In genomic region chr1:110990541-110990940, GRCh38 we compare ENCODE assay signal across 10 cellular contexts.
"Had no signal": no experiment of that assay in that cellular context is flagged by ENCODE, and none has a peak within 500 bp of the region (broad histone marks: within the 10 kb centered on the region; RNA-seq: fewer than 3 reads in every experiment).

No MANE protein-coding gene starts in this region.

- H3K27ac Mint-ChIP-seq: H9, HFFc6 had no signal

- H3K4me3 ChIP-seq: GM23248, GM23338, HAP-1 had no signal

- H3K9ac ChIP-seq: GM23248 had no signal

- H3K4me1 ChIP-seq: HAP-1 had no signal

- DNase-seq: GM23248, GOT3, H7, H9, HCEC 1CT, HFFc6 had no signal

- H3K4me2 ChIP-seq: GM23338 had no signal

- H3K4me3 Mint-ChIP-seq: GM23338, H9, HFFc6 had no signal

- H2AFZ ChIP-seq: GM23248, GM23338 had no signal

- H3K9me3 Mint-ChIP-seq: GM23338, HFFc6 had no signal

- H3K36me3 ChIP-seq: HAP-1 had no signal

- H3K27ac ChIP-seq: GM23248 had no signal

- H3K9me3 ChIP-seq: HAP-1 had no signal

- FAIRE-seq: H1, H54 had no signal
